In genomic region chr14:34018125-34018524, GRCh38 we compare ENCODE assay signal across 9 cellular contexts.
A peak's percentile ranks its signal among the peaks of the same experiment; 100 is the strongest.
DNase-seq lines count a peak whose midpoint lies in the region; ATAC-seq and TF ChIP-seq lines count a peak whose summit lies in the region.
"Had no signal": no experiment of that assay in that cellular context is flagged by ENCODE, and none has a peak within 500 bp of the region (broad histone marks: within the 10 kb centered on the region; RNA-seq: fewer than 3 reads in every experiment).

No MANE protein-coding gene starts in this region.

- TF ChIP-seq CTCF in left ventricle myocardium inferior (IDR thresholded peaks at IDR 0.05; ENCODE audit: borderline replicate concordance) (no peak), OCI-LY3 (IDR thresholded peaks at IDR 0.05; ENCODE audit: low read depth, low read length) (no peak), tibial nerve (IDR thresholded peaks at IDR 0.05) (no peak)

- ATAC-seq in Right ventricle myocardium inferior: no peak

- H4K20me1 ChIP-seq in OCI-LY3 (ENCODE audit: insufficient read depth, low read length): no peaks in the 10 kb centered on the region

- H3K36me3 Mint-ChIP-seq in immature natural killer cell: no peaks in the 10 kb centered on the region

- H3K4me1 Mint-ChIP-seq in immature natural killer cell: peaks cover 27 to 38% of the 10 kb centered on the region in 2 donors

- TF ChIP-seq EP300 in tibial nerve (IDR thresholded peaks at IDR 0.05): no peak

- H3K9me3 ChIP-seq in left ventricle myocardium inferior (replicated peaks): no peaks in the 10 kb centered on the region
- H3K9me3 ChIP-seq in OCI-LY3 (ENCODE audit: insufficient read depth, low read length): no peaks in the 10 kb centered on the region
- H3K9me3 ChIP-seq in tibial nerve: no peaks in the 10 kb centered on the region

- peak overlapping the region; percentile 74 to 89 (median 88) for H3K4me3 Mint-ChIP-seq in immature natural killer cell

- H3K4me3 ChIP-seq in left ventricle myocardium inferior: peak overlapping the region; percentile 53
- peak overlapping the region; percentile 69 for H3K4me3 ChIP-seq in OCI-LY3 (ENCODE audit: low read length)
- H3K4me3 ChIP-seq in tibial nerve: peak overlapping the region in 3 of 4 donors; percentile 14 to 37 (median 19)

- H3K4me2 ChIP-seq in OCI-LY3 (ENCODE audit: low read length): peak overlapping the region; percentile 88

- peak overlapping the region; percentile 71 for H3K27ac ChIP-seq in left ventricle myocardium inferior (replicated peaks)
- H3K27ac ChIP-seq in OCI-LY3 (ENCODE audit: low read length): 0 out of 2 replicates have a peak overlapping the region, but pooled peaks have one; percentile 13
- H3K27ac ChIP-seq in tibial nerve: peak overlapping the region in 3 of 4 donors; percentile 14 to 72 (median 61)
- H3K27ac ChIP-seq: C4-2B had no signal

- H3K36me3 ChIP-seq in left ventricle myocardium inferior (no peaks in the 10 kb centered on the region), OCI-LY3 (replicated peaks; ENCODE audit: low read depth, low read length) (no peaks in the 10 kb centered on the region), tibial nerve (no peaks in the 10 kb centered on the region)

- no peaks in the 10 kb centered on the region for H3K27me3 ChIP-seq in left ventricle myocardium inferior (ENCODE audit: low read depth)
- H3K27me3 ChIP-seq in OCI-LY3 (ENCODE audit: low read depth, low read length): no peaks in the 10 kb centered on the region
- H3K27me3 ChIP-seq in tibial nerve: no peaks in the 10 kb centered on the region

- peak overlapping the region; percentile 52 for H3K9ac ChIP-seq in OCI-LY3 (ENCODE audit: low read length)

- peaks cover 0 to 1% (median 0%) of the 10 kb centered on the region in 6 donors for H3K9me3 Mint-ChIP-seq in immature natural killer cell

- WGBS in tibial nerve, 2 donors: 47 to 59% methylated on average over 5 of the region's 5 CpGs

- H3K4me1 ChIP-seq in left ventricle myocardium inferior: peaks cover 15% of the 10 kb centered on the region
- peaks cover 21% of the 10 kb centered on the region for H3K4me1 ChIP-seq in OCI-LY3 (ENCODE audit: low read length)
- peaks cover 0 to 25% (median 4%) of the 10 kb centered on the region in 4 donors for H3K4me1 ChIP-seq in tibial nerve

- peak overlapping the region; percentile 65 to 93 (median 78) for H3K27ac Mint-ChIP-seq in immature natural killer cell

- intact Hi-C loops in left ventricle myocardium inferior (cut with micrococcal nuclease): no loop called here
- intact Hi-C loops in Right ventricle myocardium inferior (cut with DNase I): no loop called here

- H2AFZ ChIP-seq in OCI-LY3 (ENCODE audit: low read depth, low read length): peak overlapping the region; percentile 70

- DNase-seq in left ventricle myocardium inferior (no peak), Right ventricle myocardium inferior (ENCODE audit: missing footprints) (no peak), immature natural killer cell (peak in 1 of 3 donors; percentile 2), tibial nerve (ENCODE audit: low spot score in 2 of 2) (no peak), NCI-H1694 treated with DMSO at 0.1 percent for 48 hours (lab: John Stamatoyannopoulos, UW) (no peak), NOMO-1 (lab: John Stamatoyannopoulos, UW; ENCODE audit: unreplicated experiment in 2 of 2) (no peak), GM19240 (ENCODE audit: insufficient read length, low spot score) (no peak)

- no peak for TF ChIP-seq POLR2A in tibial nerve (IDR thresholded peaks at IDR 0.05)

- H3K79me2 ChIP-seq in OCI-LY3 (ENCODE audit: low read length): no peaks in the 10 kb centered on the region

- no peaks in the 10 kb centered on the region for H3K27me3 Mint-ChIP-seq in immature natural killer cell (ENCODE audit: low read depth in 3 of 3)

Comparison
In these comparisons a context has a peak if more than half of its experiments do, and no peak if none do; other contexts are left out.
1. H3K27ac ChIP-seq: peak in every context shown above with its lines; median percentile 71 in left ventricle myocardium inferior; 61 in tibial nerve; 13 in OCI-LY3.
2. H3K4me3 ChIP-seq: peak in every context shown above with its lines; median percentile 69 in OCI-LY3; 53 in left ventricle myocardium inferior; 19 in tibial nerve.